In genomic region chr2:136126527-136126926, GRCh38 we compare ENCODE assay signal across 15 cellular contexts. TPM values are rescaled to one million over a fixed set of nuclear protein-coding genes. Genes with fewer than 3 reads are reported as not detected.
DNase-seq lines count a peak whose midpoint lies in the region; TF ChIP-seq lines count a peak whose summit lies in the region.
"Had no signal": no experiment of that assay in that cellular context is flagged by ENCODE, and none has a peak within 500 bp of the region (broad histone marks: within the 10 kb centered on the region; RNA-seq: fewer than 3 reads in every experiment).

No MANE protein-coding gene starts in this region.

- H3K9me3 ChIP-seq in BLaER1 = no peaks in the 10 kb centered on the region; the same call in 1 of the 2 replicates
- no peaks in the 10 kb centered on the region for H3K9me3 ChIP-seq in CD4-positive, alpha-beta memory T cell (ENCODE audit: control insufficient read depth in 1 of 2, low read length in 2 of 2)
- H3K9me3 ChIP-seq in OCI-LY3 (ENCODE audit: insufficient read depth, low read length) = no peaks in the 10 kb centered on the region
- no peaks in the 10 kb centered on the region for H3K9me3 ChIP-seq in Caco-2
- H3K9me3 ChIP-seq: thoracic aorta had no signal

- H3K9ac ChIP-seq in BLaER1 (no peak overlapping the region), OCI-LY3 (ENCODE audit: low read length) (no peak overlapping the region)

- H3K27ac ChIP-seq in BLaER1 (no peak overlapping the region), OCI-LY3 (ENCODE audit: low read length) (no peak overlapping the region)
- H3K27ac ChIP-seq in CD4-positive, alpha-beta memory T cell (ENCODE audit: low read depth, low read length) = peak overlapping the region; percentile 29
- H3K27ac ChIP-seq: thoracic aorta had no signal

- POLR2A ChIA-PET in CD4-positive, alpha-beta memory T cell (lab: Charles Lee; ENCODE audit: partially characterized antibody) = interaction anchor here (0.7 to 13.9 kb wide), 4 partner anchors 8 to 201 kb away, joined by 3 to 599 read pairs (median 203); partner anchors contain the start of gene CXCR4
- POLR2A ChIA-PET in HEK293T (lab: Yijun Ruan, JAX) (no interaction called here), Caco-2 (lab: Charles Lee) (no interaction called here)

- DNase-seq in CD4-positive, alpha-beta memory T cell = no peak
- DNase-seq in immature natural killer cell (no peak), HEK293T (ENCODE audit: extremely low spot score) (no peak), RKO (ENCODE audit: low spot score) (no peak), Caco-2 (no peak), NCI-H187 treated with DMSO at 0.1 percent for 48 hours (lab: John Stamatoyannopoulos, UW) (no peak)
- DNase-seq: activated CD4-positive, CD25-positive, alpha-beta regulatory T cell treated with anti-CD3 and anti-CD28 coated beads, Interleukin-2, amount 50 U/mL, for 72 hours; activated naive CD4-positive, alpha-beta T cell treated with Interleukin-2 at 50 U/mL for 16 hours; AML-193; head of caudate nucleus; HFFc6; MM.1S had no signal

- CTCF ChIA-PET in CD4-positive, alpha-beta memory T cell (lab: Charles Lee; ENCODE audit: partially characterized antibody) = no interaction called here
- CTCF ChIA-PET in HEK293T (lab: Yijun Ruan, JAX) = no interaction called here
- CTCF ChIA-PET in Caco-2 (lab: Charles Lee) = no interaction called here

- H3K4me2 ChIP-seq in BLaER1 = peak overlapping the region; percentile 87
- peak overlapping the region; percentile 90 for H3K4me2 ChIP-seq in OCI-LY3 (ENCODE audit: low read length)

- peaks cover 10% of the 10 kb centered on the region; the same call in 1 of the 2 replicates for H3K27me3 ChIP-seq in BLaER1
- no peaks in the 10 kb centered on the region for H3K27me3 ChIP-seq in CD4-positive, alpha-beta memory T cell (ENCODE audit: insufficient read depth, low read length)
- H3K27me3 ChIP-seq in OCI-LY3 (ENCODE audit: low read depth, low read length) = peaks cover 91% of the 10 kb centered on the region
- H3K27me3 ChIP-seq in Caco-2 (replicated peaks; ENCODE audit: control insufficient read depth, insufficient read depth, low read length) = peaks cover 1% of the 10 kb centered on the region; the same call in 1 of the 2 replicates

- H4K20me1 ChIP-seq in BLaER1 (no peaks in the 10 kb centered on the region), OCI-LY3 (ENCODE audit: insufficient read depth, low read length) (no peaks in the 10 kb centered on the region)

- no peak overlapping the region for H2AFZ ChIP-seq in OCI-LY3 (ENCODE audit: low read depth, low read length)

- no peak overlapping the region for H3K4me3 ChIP-seq in BLaER1
- no peak overlapping the region for H3K4me3 ChIP-seq in CD4-positive, alpha-beta memory T cell (ENCODE audit: low read length in 2 of 2)
- H3K4me3 ChIP-seq in OCI-LY3 (ENCODE audit: low read length) = peak overlapping the region; percentile 67
- H3K4me3 ChIP-seq in Caco-2 (ENCODE audit: low read depth, low read length) = no peak overlapping the region
- H3K4me3 ChIP-seq: thoracic aorta had no signal

- no peaks in the 10 kb centered on the region for H3K36me3 ChIP-seq in BLaER1
- no peaks in the 10 kb centered on the region for H3K36me3 ChIP-seq in CD4-positive, alpha-beta memory T cell (ENCODE audit: insufficient read depth, low read length)
- H3K36me3 ChIP-seq in OCI-LY3 (replicated peaks; ENCODE audit: low read depth, low read length) = no peaks in the 10 kb centered on the region
- no peaks in the 10 kb centered on the region for H3K36me3 ChIP-seq in Caco-2 (ENCODE audit: control insufficient read depth, insufficient read depth, low read length)
- H3K36me3 ChIP-seq: thoracic aorta had no signal

- no peaks in the 10 kb centered on the region for H3K27me3 Mint-ChIP-seq in CD4-positive, alpha-beta memory T cell
- H3K27me3 Mint-ChIP-seq in immature natural killer cell (ENCODE audit: low read depth in 3 of 3) (peaks cover 21 to 29% (median 27%) of the 10 kb centered on the region in 3 donors), Caco-2 (ENCODE audit: insufficient read depth, unreplicated experiment) (peaks cover 5% of the 10 kb centered on the region)

- no TSS peak for BruUV-seq in Caco-2 (replicated peaks; lab: Mats Ljungman, UMichigan)

- H3K36me3 Mint-ChIP-seq in CD4-positive, alpha-beta memory T cell = peaks cover 0 to 4% of the 10 kb centered on the region in 2 donors
- no peaks in the 10 kb centered on the region for H3K36me3 Mint-ChIP-seq in immature natural killer cell
- H3K36me3 Mint-ChIP-seq in Caco-2 (ENCODE audit: insufficient read depth, unreplicated experiment) = no peaks in the 10 kb centered on the region

- H3K4me3 Mint-ChIP-seq in CD4-positive, alpha-beta memory T cell = peak overlapping the region in 3 of 8 donors; percentile 21 to 67 (median 36)
- H3K4me3 Mint-ChIP-seq in immature natural killer cell = no peak overlapping the region
- H3K4me3 Mint-ChIP-seq in Caco-2 (ENCODE audit: unreplicated experiment) = no peak overlapping the region
- H3K4me3 Mint-ChIP-seq: HFFc6 had no signal

- H3K27ac Mint-ChIP-seq in CD4-positive, alpha-beta memory T cell = peak overlapping the region; percentile 79 to 100 (median 99)
- H3K27ac Mint-ChIP-seq in immature natural killer cell = peak overlapping the region; percentile 68 to 99 (median 94)
- H3K27ac Mint-ChIP-seq in Caco-2 (ENCODE audit: unreplicated experiment) = no peak overlapping the region
- H3K27ac Mint-ChIP-seq: HFFc6 had no signal

- TF ChIP-seq CTCF in OCI-LY3 (IDR thresholded peaks at IDR 0.05; ENCODE audit: low read depth, low read length) (no peak), Caco-2 (IDR thresholded peaks at IDR 0.05; ENCODE audit: insufficient read depth in 1 of 2, low read depth in 1 of 2, low read length in 1 of 2, severe bottlenecking in 1 of 2, unreplicated experiment in 1 of 2) (no peak)

- H3K9me3 Mint-ChIP-seq in CD4-positive, alpha-beta memory T cell = peaks cover 0 to 5% (median 0%) of the 10 kb centered on the region in 8 donors
- H3K9me3 Mint-ChIP-seq in immature natural killer cell = no peaks in the 10 kb centered on the region
- H3K9me3 Mint-ChIP-seq in Caco-2 (ENCODE audit: unreplicated experiment) = no peaks in the 10 kb centered on the region
- H3K9me3 Mint-ChIP-seq: HFFc6 had no signal

- peaks cover 64 to 99% (median 84%) of the 10 kb centered on the region in 4 donors for H3K4me1 Mint-ChIP-seq in CD4-positive, alpha-beta memory T cell
- H3K4me1 Mint-ChIP-seq in immature natural killer cell (peaks cover 75 to 81% of the 10 kb centered on the region in 2 donors), Caco-2 (ENCODE audit: low read depth, unreplicated experiment) (peaks cover 10% of the 10 kb centered on the region)

- H3K79me2 ChIP-seq in OCI-LY3 (ENCODE audit: low read length) = no peaks in the 10 kb centered on the region

- intact Hi-C loops in CD4-positive, alpha-beta memory T cell (cut with micrococcal nuclease) = no loop called here
- intact Hi-C loops in Caco-2 (cut with micrococcal nuclease; ENCODE audit: unreplicated experiment) = no loop called here

- H3K4me1 ChIP-seq in BLaER1 = peaks cover 85% of the 10 kb centered on the region
- H3K4me1 ChIP-seq in CD4-positive, alpha-beta memory T cell (ENCODE audit: insufficient read depth, low read length) = peaks cover 80% of the 10 kb centered on the region
- peaks cover 44% of the 10 kb centered on the region for H3K4me1 ChIP-seq in OCI-LY3 (ENCODE audit: low read length)
- H3K4me1 ChIP-seq in Caco-2 = no peaks in the 10 kb centered on the region; the same call in 1 of the 2 replicates

TF ChIP-seq in HEK293T, 16 proteins besides CTCF, POLR2A, EP300 and RAD21:
- TF ChIP-seq, protein P1, sequence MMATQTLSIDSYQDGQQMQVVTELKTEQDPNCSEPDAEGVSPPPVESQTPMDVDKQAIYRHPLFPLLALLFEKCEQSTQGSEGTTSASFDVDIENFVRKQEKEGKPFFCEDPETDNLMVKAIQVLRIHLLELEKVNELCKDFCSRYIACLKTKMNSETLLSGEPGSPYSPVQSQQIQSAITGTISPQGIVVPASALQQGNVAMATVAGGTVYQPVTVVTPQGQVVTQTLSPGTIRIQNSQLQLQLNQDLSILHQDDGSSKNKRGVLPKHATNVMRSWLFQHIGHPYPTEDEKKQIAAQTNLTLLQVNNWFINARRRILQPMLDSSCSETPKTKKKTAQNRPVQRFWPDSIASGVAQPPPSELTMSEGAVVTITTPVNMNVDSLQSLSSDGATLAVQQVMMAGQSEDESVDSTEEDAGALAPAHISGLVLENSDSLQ (IDR thresholded peaks at IDR 0.05) = no peak
- TF ChIP-seq LEF1 (IDR thresholded peaks at IDR 0.05; ENCODE audit: borderline replicate concordance) (no peak), BHLHE40 (IDR thresholded peaks at IDR 0.05; ENCODE audit: borderline replicate concordance) (no peak), FOXK2 (IDR thresholded peaks at IDR 0.05) (no peak), SP1 (IDR thresholded peaks at IDR 0.05) (no peak), FOXA1 (IDR thresholded peaks at IDR 0.05) (no peak), ZNF384 (IDR thresholded peaks at IDR 0.05) (no peak), SUZ12 (IDR thresholded peaks at IDR 0.05) (no peak), FOXM1 (IDR thresholded peaks at IDR 0.05; ENCODE audit: borderline replicate concordance) (no peak), L3MBTL2 (conservative IDR thresholded peaks at IDR 0.05) (no peak), HDGF (IDR thresholded peaks at IDR 0.05; ENCODE audit: borderline replicate concordance) (no peak), ELF4 (IDR thresholded peaks at IDR 0.05) (no peak), CTBP1 (IDR thresholded peaks at IDR 0.05; ENCODE audit: borderline replicate concordance) (no peak), NFRKB (IDR thresholded peaks at IDR 0.05) (no peak), TARDBP (IDR thresholded peaks at IDR 0.05) (no peak)

RNA-seq across cellular contexts. Expression of gene CXCR4, which starts 8.6 kb away (rescaled TPM):
- total RNA-seq in CD4-positive, alpha-beta memory T cell = 100 to 1,000 TPM; 306 to 308 TPM
- polyA plus RNA-seq in CD4-positive, alpha-beta memory T cell = 1,000 to 10,000 TPM in 1 of 2 donors, 100 to 1,000 TPM in 1; 368 to 1,556 TPM
- polyA plus RNA-seq in immature natural killer cell = 100 to 1,000 TPM; 147 to 758 (median 582) TPM
- total RNA-seq in Caco-2 (2022) = 1.00 and 1.4 TPM in 2 replicates
- total RNA-seq: HFFc6 had no signal

Comparison
In these comparisons a context has a peak if more than half of its experiments do, and no peak if none do; other contexts are left out.
1. RNA of gene CXCR4, which starts 8.6 kb away (total RNA-seq): 306 to 308 TPM in CD4-positive, alpha-beta memory T cell; 1.00 to 1.4 TPM in Caco-2; every median in the first group is over 100 times any median in the second.